ENCODE assay signal across 8 cellular contexts in the genomic region with DNA sequence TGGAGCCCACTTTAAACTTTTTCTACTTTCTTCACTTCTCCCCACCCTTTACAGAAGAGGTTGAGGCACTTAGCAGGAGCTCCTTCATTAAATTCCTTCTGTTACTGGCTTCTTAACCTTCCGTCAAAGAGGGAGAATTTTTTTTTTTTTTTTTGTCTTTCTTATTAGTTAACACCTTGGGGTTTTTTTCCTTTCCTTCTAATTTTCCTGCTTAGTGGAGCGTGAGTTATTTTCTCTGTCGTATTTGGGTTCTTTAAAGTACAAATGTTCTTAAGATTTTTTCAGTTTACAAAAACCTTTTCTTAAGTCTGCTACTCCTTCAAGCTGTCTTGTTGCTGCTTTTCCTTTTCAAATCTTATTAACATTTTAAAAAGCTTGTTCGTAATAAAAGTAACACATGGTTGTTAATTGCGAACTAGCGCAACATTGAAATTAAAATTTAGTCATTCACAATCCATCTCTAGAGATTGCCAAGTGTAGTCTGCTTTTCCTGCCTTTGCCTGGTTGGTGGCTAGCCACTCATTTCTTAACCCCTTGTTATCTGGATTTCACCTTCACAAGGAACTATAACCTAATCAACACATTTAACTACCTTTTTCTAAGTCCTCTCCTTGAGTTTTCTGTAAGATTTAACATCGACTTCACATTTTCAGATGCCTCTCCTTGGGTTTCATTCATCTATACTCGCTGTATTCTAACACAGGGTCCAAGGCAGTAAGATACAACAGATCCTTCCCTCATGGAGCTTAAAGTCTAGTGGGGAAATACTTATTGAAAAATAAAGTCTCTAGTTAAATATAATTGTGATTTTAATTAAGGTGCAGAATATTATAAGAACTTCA. TPM values are rescaled to one million over a fixed set of nuclear protein-coding genes. Genes with fewer than 3 reads are reported as not detected.
A peak's percentile ranks its signal among the peaks of the same experiment; 100 is the strongest.
DNase-seq lines count a peak whose midpoint lies in the region; ATAC-seq, FAIRE-seq and TF ChIP-seq lines count a peak whose summit lies in the region.

No MANE protein-coding gene starts in this region.

- H3K9me3 ChIP-seq in K562 (replicated peaks; ENCODE audit: control insufficient read depth, insufficient read depth, low read depth, low read length) = no peaks in the 10 kb centered on the region
- H3K9me3 ChIP-seq in mesodermal cell (ENCODE audit: control insufficient read depth, low read length) = no peaks in the 10 kb centered on the region

- intact Hi-C loops in K562 (cut with micrococcal nuclease) = loop anchor here (1.0 to 5.0 kb wide), 2 partner anchors 39 to 131 kb away; no protein-coding TSS in a partner anchor

- no peak overlapping the region for H2AFZ ChIP-seq in K562 (ENCODE audit: low read depth, low read length)

- in situ Hi-C loops in ACHN (cut with HindIII; ENCODE audit: low pct_ligation_motif_present, low pct_unique_long_range_greater_than_20kb, low sequenced_read_pairs) (no loop called here), K562 (cut with MboI) (no loop called here)

- H4K20me1 ChIP-seq in K562 (replicated peaks; ENCODE audit: control insufficient read depth, insufficient read depth, low read length) = no peaks in the 10 kb centered on the region

- 10% methylated on average over 8 of the region's 8 CpGs for WGBS in K562 (ENCODE audit: insufficient coverage, low coverage, missing lambda C conversion rate)
- WGBS in mesodermal cell (ENCODE audit: insufficient coverage in 2 of 2), 2 experiments = 8% methylated on average over 1 to 2 of the region's 8 CpGs

- no peaks in the 10 kb centered on the region for H3K27me3 ChIP-seq in K562 (ENCODE audit: control insufficient read depth in 2 of 2, insufficient read depth in 2 of 2, low read length in 2 of 2)

- peak overlapping the region in 1 of 2 experiments; percentile 82; a peak in 2 of 4 replicates for H3K9ac ChIP-seq in K562 (ENCODE audit: insufficient read depth in 1 of 2, low read depth in 2 of 2, low read length in 2 of 2)

- DNase-seq in ACHN (peak; percentile 23), HFF-Myc (ENCODE audit: extremely low read depth, low read depth) (no peak), K562 (ENCODE audit: extremely low read depth in 1 of 4, low spot score in 3 of 4) (peak in 2 of 4 experiments; percentile 16 to 47), D341Med (ENCODE audit: low spot score) (no peak), NCI-H146 (lab: John Stamatoyannopoulos, UW) (no peak), GM03348 (ENCODE audit: low spot score) (no peak)
- DNase-seq in activated CD4-positive, alpha-beta T cell treated with anti-CD3 and anti-CD28 coated beads, Interleukin-2, amount 50 U/mL, for 1 hour = no peak

- H3K36me3 ChIP-seq in K562 (ENCODE audit: control insufficient read depth, insufficient read depth, low read length) (no peaks in the 10 kb centered on the region), mesodermal cell (ENCODE audit: control insufficient read depth, insufficient read depth, low read length) (peaks cover 27% of the 10 kb centered on the region)

- TF ChIP-seq RAD21 in K562 (CRISPR knock-in tag; conservative IDR thresholded peaks at IDR 0.05 in 1 of 2, IDR thresholded peaks at IDR 0.05 in 1 of 2) = no peak

- ATAC-seq in K562 = no peak

- POLR2A ChIA-PET in K562 (lab: Yijun Ruan, JAX) = interaction anchor here (0.6 to 5.8 kb wide), 4 partner anchors 8 to 241 kb away, joined by 3 to 40 read pairs (median 6); no protein-coding TSS in a partner anchor

- BruUV-seq in K562 (replicated peaks; lab: Mats Ljungman, UMichigan) = no TSS peak

- H3K9me1 ChIP-seq in K562 (ENCODE audit: control insufficient read depth, insufficient read depth, low read length) = no peaks in the 10 kb centered on the region

- peaks cover 26 to 28% of the 10 kb centered on the region in 2 experiments for H3K4me1 ChIP-seq in K562 (replicated peaks in 1 of 2; ENCODE audit: control insufficient read depth in 2 of 2, insufficient read depth in 2 of 2, low read length in 2 of 2)
- H3K4me1 ChIP-seq in mesodermal cell (ENCODE audit: control insufficient read depth, insufficient read depth, low read length, poor library complexity, severe bottlenecking) = peaks cover 8% of the 10 kb centered on the region

- peak; percentile 75 for FAIRE-seq in K562 (lab: Jason Lieb, UNC)

- peak overlapping the region; percentile 73 for H3K27ac ChIP-seq in K562 (ENCODE audit: extremely low read depth, low read depth, low read length)
- peak overlapping the region; percentile 89 for H3K27ac ChIP-seq in mesodermal cell (ENCODE audit: low read depth, low read length, severe bottlenecking)

- CTCF ChIA-PET in K562 (lab: Yijun Ruan, JAX; ENCODE audit: low intra/inter-chr PET ratio) = no interaction called here

- peak overlapping the region; percentile 78 for H3K4me2 ChIP-seq in K562 (ENCODE audit: insufficient read depth, low read length)

- H3K4me3 ChIP-seq in HFF-Myc (replicated peaks; ENCODE audit: low read depth, low read length) = peak overlapping the region; percentile 85
- H3K4me3 ChIP-seq in K562 = peak overlapping the region; percentile 82
- peak overlapping the region; percentile 87 for H3K4me3 ChIP-seq in mesodermal cell (ENCODE audit: extremely low read depth, insufficient read depth, low read length, poor library complexity, severe bottlenecking)

- TF ChIP-seq CTCF in HFF-Myc (IDR thresholded peaks at IDR 0.05; ENCODE audit: low read depth, low read length, missing control alignments) (no peak), K562 (IDR thresholded peaks at IDR 0.05 in 2 of 3, conservative IDR thresholded peaks at IDR 0.05 in 1 of 3; ENCODE audit: insufficient read depth in 2 of 3, low read depth in 1 of 3, low read length in 3 of 3) (no peak)

- peaks cover 86% of the 10 kb centered on the region for H3K79me2 ChIP-seq in K562 (ENCODE audit: control insufficient read depth, insufficient read depth, low read length)

- no peak for TF ChIP-seq EP300 in K562 (IDR thresholded peaks at IDR 0.05; ENCODE audit: low read length)

- TF ChIP-seq POLR2A in K562 (conservative IDR thresholded peaks at IDR 0.05) = no peak

TF ChIP-seq in K562, 482 proteins besides CTCF, POLR2A, EP300 and RAD21 (continues in another document):
- TF ChIP-seq BRD4 (IDR thresholded peaks at IDR 0.05) = no peak

RNA-seq across cellular contexts. Expression of a gene that starts 2.0 kb away (rescaled TPM):
- 13.1 and 30.9 TPM in 2 replicates for total RNA-seq in K562 (2011; cell fraction: chromatin; rRNA removed; ENCODE audit: low replicate concordance)
- 5.5 and 9.3 TPM in 2 replicates for total RNA-seq in K562 (2011; cell fraction: nucleolus; rRNA removed)
- total RNA-seq in K562 (2011; cell fraction: nucleoplasm; rRNA removed) = 16.1 and 21.3 TPM in 2 replicates
- total RNA-seq in K562 (2014; rRNA removed) (6.8 and 7.0 TPM in 2 replicates), K562 (2014; rRNA removed; fragmentation: Illumina TruSeq; extraction: Trizol) (15.3 and 20.0 TPM in 2 replicates), K562 (2015; rRNA removed; fragmentation: Illumina TruSeq; extraction: Trizol) (16.7 and 17.5 TPM in 2 replicates), K562 (2021) (14.2 and 15.6 TPM in 2 replicates)
- polyA plus RNA-seq in K562 (2011; rRNA removed) (8.6 and 9.7 TPM in 2 replicates), K562 (2014; fragmentation: Illumina TruSeq; extraction: Trizol) (8.9 and 9.1 TPM in 2 replicates), K562 (2014; fragmentation: Nextera tagmentation; extraction: Ambion mirVana) (1 to 10 TPM; 1.6 to 1.9 TPM), K562 (2014; rRNA removed) (5.8 and 7.4 TPM in 2 replicates)
- 2.1 and 4.3 TPM in 2 replicates for polyA plus RNA-seq in K562 (2011; cell fraction: cytosol; rRNA removed)
- polyA plus RNA-seq in K562 (2011; cell fraction: nucleus; rRNA removed) = 3.5 and 5.3 TPM in 2 replicates
- 7.6 and 7.8 TPM in 2 replicates for polyA plus RNA-seq in K562 (2012)
- 34.1 and 45.2 TPM in 2 replicates for polyA minus RNA-seq in K562 (2011; rRNA and poly(A)+ RNA removed)
- polyA minus RNA-seq in K562 (2011; cell fraction: cytosol; rRNA and poly(A)+ RNA removed) = 7.3 and 9.7 TPM in 2 replicates
- 3.6 and 10.4 TPM in 2 replicates for polyA minus RNA-seq in K562 (2011; cell fraction: nucleus; rRNA and poly(A)+ RNA removed)
- polyA plus RNA-seq in mesodermal cell (2013, experiment 1 of 2) = 45.9 TPM
- polyA plus RNA-seq in mesodermal cell (2013, experiment 2 of 2) = 44.5 TPM
